Comparison of ENCODE assay signal across 10 cellular contexts in genomic region chr10:58963101-58963534, GRCh38.
A peak's percentile ranks its signal among the peaks of the same experiment; 100 is the strongest.
DNase-seq lines count a peak whose midpoint lies in the region; ATAC-seq and TF ChIP-seq lines count a peak whose summit lies in the region.
"Had no signal": no experiment of that assay in that cellular context is flagged by ENCODE, and none has a peak within 500 bp of the region (broad histone marks: within the 10 kb centered on the region; RNA-seq: fewer than 3 reads in every experiment).

No MANE protein-coding gene starts in this region.

- peak; percentile 25; the same call in 1 of the 2 replicates for TF ChIP-seq CTCF in OCI-LY3 (IDR thresholded peaks at IDR 0.05; ENCODE audit: low read depth, low read length)
- peak; percentile 29 for TF ChIP-seq CTCF in epithelial cell of esophagus (IDR thresholded peaks at IDR 0.05; ENCODE audit: insufficient read depth, low read depth, low read length, missing control alignments)
- TF ChIP-seq CTCF in esophagus squamous epithelium (IDR thresholded peaks at IDR 0.05), result no peak

- ATAC-seq in GM21515 (IDR thresholded peaks at IDR 0.05; ENCODE audit: unreplicated experiment), result no peak
- ATAC-seq in GM19351 (IDR thresholded peaks at IDR 0.05; ENCODE audit: unreplicated experiment), result no peak

- no peak overlapping the region for H3K4me3 ChIP-seq in OCI-LY3 (ENCODE audit: low read length)
- H3K4me3 ChIP-seq in epithelial cell of esophagus (ENCODE audit: low read length), result no peak overlapping the region
- H3K4me3 ChIP-seq in esophagus squamous epithelium, result no peak overlapping the region
- H3K4me3 ChIP-seq: thoracic aorta had no signal

- H3K27me3 ChIP-seq in OCI-LY3 (ENCODE audit: low read depth, low read length), result no peaks in the 10 kb centered on the region
- H3K27me3 ChIP-seq in esophagus squamous epithelium, result no peaks in the 10 kb centered on the region

- intact Hi-C loops in esophagus squamous epithelium (cut with DNase I), result no loop called here

- H2AFZ ChIP-seq in OCI-LY3 (ENCODE audit: low read depth, low read length), result no peak overlapping the region

- H3K9me3 ChIP-seq in OCI-LY3 (ENCODE audit: insufficient read depth, low read length) (no peaks in the 10 kb centered on the region), esophagus squamous epithelium (no peaks in the 10 kb centered on the region)
- H3K9me3 ChIP-seq: thoracic aorta had no signal

- H4K20me1 ChIP-seq in OCI-LY3 (ENCODE audit: insufficient read depth, low read length), result no peaks in the 10 kb centered on the region

- TF ChIP-seq POLR2A in esophagus squamous epithelium (IDR thresholded peaks at IDR 0.05), result no peak

- DNase-seq in DMS 273 (lab: John Stamatoyannopoulos, UW; ENCODE audit: unreplicated experiment), result peak; percentile 24
- DNase-seq in DMS 273 treated with DMSO at 0.1 percent for 48 hours (lab: John Stamatoyannopoulos, UW), result no peak
- peak; percentile 10 for DNase-seq in epithelial cell of esophagus (ENCODE audit: low read depth)
- DNase-seq in putamen (ENCODE audit: low spot score), result peak; percentile 82
- no peak for DNase-seq in esophagus squamous epithelium (lab: John Stamatoyannopoulos, UW)
- DNase-seq: activated CD4-positive, CD25-positive, alpha-beta regulatory T cell treated with anti-CD3 and anti-CD28 coated beads, Interleukin-2, amount 50 U/mL, for 72 hours had no signal

- no peak overlapping the region for H3K4me2 ChIP-seq in OCI-LY3 (ENCODE audit: low read length)

- H3K36me3 ChIP-seq in OCI-LY3 (replicated peaks; ENCODE audit: low read depth, low read length) (no peaks in the 10 kb centered on the region), esophagus squamous epithelium (no peaks in the 10 kb centered on the region)
- H3K36me3 ChIP-seq: thoracic aorta had no signal

- H3K9ac ChIP-seq in OCI-LY3 (ENCODE audit: low read length), result no peak overlapping the region

- no peaks in the 10 kb centered on the region for H3K79me2 ChIP-seq in OCI-LY3 (ENCODE audit: low read length)

- WGBS in esophagus squamous epithelium, 2 donors, result 33 to 35% methylated on average over 3 of the region's 3 CpGs

- H3K27ac ChIP-seq in OCI-LY3 (ENCODE audit: low read length) (no peak overlapping the region), esophagus squamous epithelium (no peak overlapping the region)
- H3K27ac ChIP-seq: thoracic aorta had no signal

- no peaks in the 10 kb centered on the region for H3K4me1 ChIP-seq in OCI-LY3 (ENCODE audit: low read length)
- H3K4me1 ChIP-seq in esophagus squamous epithelium, result no peaks in the 10 kb centered on the region

Comparison
In these comparisons a context has a peak if more than half of its experiments do, and no peak if none do; other contexts are left out.
1. DNase-seq: peak in DMS 273 (single experiment), epithelial cell of esophagus (single experiment) and putamen (single experiment); none in DMS 273 treated with DMSO at 0.1 percent for 48 hours (single experiment) and esophagus squamous epithelium (single experiment).
2. CTCF ChIP-seq: peak in OCI-LY3 (single experiment) and epithelial cell of esophagus (single experiment); none in esophagus squamous epithelium (0 of 6).